Comparison of ENCODE assay signal across 19 cellular contexts in the genomic region with DNA sequence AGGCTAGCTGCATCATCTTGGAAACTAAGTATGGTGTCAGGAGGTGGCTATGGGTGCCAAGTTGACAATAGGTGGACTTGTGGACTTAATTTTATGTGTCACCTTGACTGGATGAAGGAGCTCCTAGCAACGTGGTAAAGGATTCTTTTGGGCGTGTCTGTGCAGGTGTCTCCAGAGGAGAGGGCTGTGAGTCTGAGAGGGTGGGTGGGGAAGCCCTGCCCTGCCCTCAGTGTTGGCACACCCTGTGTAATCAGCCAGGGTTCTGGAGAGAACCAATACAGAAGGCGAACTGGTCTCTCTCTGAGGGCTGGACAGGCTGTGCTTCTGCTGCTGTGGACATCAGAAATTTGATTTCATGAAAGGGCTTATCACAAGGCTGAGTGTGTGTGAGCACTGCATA.
"Had no signal": no experiment of that assay in that cellular context is flagged by ENCODE, and none has a peak within 500 bp of the region (broad histone marks: within the 10 kb centered on the region; RNA-seq: fewer than 3 reads in every experiment).

No MANE protein-coding gene starts in this region.

- H3K27ac ChIP-seq: neural progenitor cell, prostate gland, WERI-Rb-1 had no signal

- DNase-seq: activated CD4-positive, alpha-beta T cell treated with anti-CD3 and anti-CD28 coated beads for 1 hour; activated CD8-positive, alpha-beta memory T cell treated with anti-CD3 and anti-CD28 coated beads for 24 hours; activated CD8-positive, alpha-beta memory T cell treated with anti-CD3 and anti-CD28 coated beads, Interleukin-2, amount 50 U/mL, for 48 hours; activated effector memory CD4-positive, alpha-beta T cell treated with anti-CD3 and anti-CD28 coated beads, Interleukin-2, amount 50 U/mL, for 16 hours; activated T-cell treated with anti-CD3 and anti-CD28 coated beads, Interleukin-2, amount 50 U/mL, for 72 hours; effector memory CD8-positive, alpha-beta T cell; hypothalamus; kidney; left ventricle myocardium superior; mesenchymal stem cell; naive thymus-derived CD4-positive, alpha-beta T cell; right cardiac atrium; stimulated activated CD4-positive, alpha-beta T cell treated with anti-CD3 and anti-CD28 coated beads, Interleukin-15, amount 100 ng/mL, for 24 hours; stimulated activated CD4-positive, alpha-beta T cell treated with anti-CD3 and anti-CD28 coated beads, Interleukin-2, amount 100 ng/mL, for 48 hours; T-helper 17 cell; trophoblast cell; WERI-Rb-1 had no signal

- H3K4me3 ChIP-seq: neural progenitor cell, prostate gland had no signal

- H3K9me3 ChIP-seq: prostate gland had no signal

- H3K36me3 ChIP-seq: neural progenitor cell, prostate gland, WERI-Rb-1 had no signal

- H3K27me3 ChIP-seq: neural progenitor cell had no signal

- ATAC-seq: activated T-cell treated with anti-CD3 and anti-CD28 coated beads, Interleukin-2, amount 50 U/mL, for 72 hours; effector memory CD8-positive, alpha-beta T cell; left ventricle myocardium superior; naive thymus-derived CD4-positive, alpha-beta T cell; right cardiac atrium; T-helper 17 cell had no signal

- H3K4me1 ChIP-seq: neural progenitor cell, prostate gland had no signal
